ENCODE assay signal across 8 cellular contexts in genomic region chr16:10941127-10941933, GRCh38. TPM values are rescaled to one million over a fixed set of nuclear protein-coding genes. Genes with fewer than 3 reads are reported as not detected.
A peak's percentile ranks its signal among the peaks of the same experiment; 100 is the strongest.
DNase-seq lines count a peak whose midpoint lies in the region; ATAC-seq, FAIRE-seq and TF ChIP-seq lines count a peak whose summit lies in the region.

No MANE protein-coding gene starts in this region.

- H2BK20ac ChIP-seq in H1 (ENCODE audit: low read length): no peak overlapping the region

- no peak overlapping the region for H4K5ac ChIP-seq in H1 (ENCODE audit: insufficient read length, low read depth, low read length)

- peak overlapping the region; percentile 28 for H4K8ac ChIP-seq in H1 (ENCODE audit: extremely low read depth, insufficient read depth, low read length)
- H4K8ac ChIP-seq in neuronal stem cell (ENCODE audit: low read depth, low read length): no peak overlapping the region

- peak in 1 of 2 experiments; percentile 58 for DNase-seq in H1 (ENCODE audit: low read depth in 1 of 2, low spot score in 2 of 2)
- no peak for DNase-seq in neuronal stem cell (ENCODE audit: low spot score)
- no peak for DNase-seq in SK-N-DZ (ENCODE audit: low spot score)
- no peak for DNase-seq in D721Med (ENCODE audit: insufficient read length, low spot score)

- no peak overlapping the region for H2BK120ac ChIP-seq in H1 (replicated peaks; ENCODE audit: low read depth, low read length)
- H2BK120ac ChIP-seq in neuronal stem cell (ENCODE audit: low read depth, low read length): no peak overlapping the region

- H3K4me3 ChIP-seq in OCI-LY1 (ENCODE audit: low read depth, low read length, poor library complexity, severe bottlenecking) (peak overlapping the region; percentile 71), H1 (ENCODE audit: extremely low read depth in 1 of 4, insufficient read depth in 2 of 4, low read depth in 3 of 4, low read length in 4 of 4) (peak overlapping the region; percentile 56 to 68 (median 62)), neuronal stem cell (ENCODE audit: low read length in 2 of 2) (peak overlapping the region; percentile 60 to 81)

- no peak for TF ChIP-seq EP300 in H1 (IDR thresholded peaks at IDR 0.05; ENCODE audit: borderline replicate concordance in 1 of 2, low read depth in 2 of 2, low read length in 2 of 2)

- no peak overlapping the region for H2BK15ac ChIP-seq in H1 (ENCODE audit: low read length)
- no peak overlapping the region for H2BK15ac ChIP-seq in neuronal stem cell (ENCODE audit: low read length)

- TF ChIP-seq CTCF in OCI-LY1 (IDR thresholded peaks at IDR 0.05; ENCODE audit: low read length): no peak
- TF ChIP-seq CTCF in H1 (IDR thresholded peaks at IDR 0.05; ENCODE audit: control extremely low read depth in 1 of 3, insufficient read depth in 1 of 3, low read depth in 1 of 3, low read length in 3 of 3): no peak
- no peak for TF ChIP-seq CTCF in D721Med (IDR thresholded peaks at IDR 0.05; ENCODE audit: insufficient read depth, missing control alignments)

- H3K4me2 ChIP-seq in OCI-LY1 (ENCODE audit: low read length): peak overlapping the region; percentile 86
- peak overlapping the region; percentile 86 to 96 for H3K4me2 ChIP-seq in H1 (ENCODE audit: insufficient read depth in 1 of 2, low read depth in 2 of 2, low read length in 2 of 2)
- H3K4me2 ChIP-seq in neuronal stem cell (ENCODE audit: insufficient read depth, low read length, poor library complexity, severe bottlenecking): peak overlapping the region; percentile 87

- H2BK12ac ChIP-seq in H1 (ENCODE audit: low read depth, low read length): no peak overlapping the region
- H2BK12ac ChIP-seq in neuronal stem cell (ENCODE audit: low read length): no peak overlapping the region

- no peak overlapping the region for H3K18ac ChIP-seq in H1 (ENCODE audit: extremely low read depth, low read length)
- peak overlapping the region; percentile 72 for H3K18ac ChIP-seq in neuronal stem cell (ENCODE audit: low read length)

- peaks cover 14% of the 10 kb centered on the region for H3K79me2 ChIP-seq in OCI-LY1 (ENCODE audit: insufficient read depth, low read length)
- H3K79me2 ChIP-seq in H1 (ENCODE audit: control insufficient read depth in 1 of 2, insufficient read depth in 2 of 2, low read length in 2 of 2): peaks cover 0 to 40% of the 10 kb centered on the region in 2 experiments; a peak in 2 of 4 replicates

- H3K79me1 ChIP-seq in H1 (ENCODE audit: low read depth, low read length): peaks cover 12% of the 10 kb centered on the region
- peaks cover 8% of the 10 kb centered on the region for H3K79me1 ChIP-seq in neuronal stem cell (ENCODE audit: low read depth, low read length)

- H3K9me2 ChIP-seq in OCI-LY1 (ENCODE audit: low read depth, low read length): no peaks in the 10 kb centered on the region

- H3K56ac ChIP-seq in H1 (replicated peaks; ENCODE audit: insufficient read length, low read depth, low read length): no peak overlapping the region

- H3K4me1 ChIP-seq in OCI-LY1 (ENCODE audit: insufficient read depth, low read length, severe bottlenecking) (peaks cover 59% of the 10 kb centered on the region), H1 (replicated peaks in 1 of 4; ENCODE audit: control insufficient read depth in 3 of 4, insufficient read depth in 4 of 4, low read length in 3 of 4) (peaks cover 9 to 12% (median 10%) of the 10 kb centered on the region in 4 experiments), neuronal stem cell (ENCODE audit: control insufficient read depth in 2 of 2, insufficient read depth in 1 of 2, low read depth in 1 of 2, low read length in 2 of 2) (peaks cover 25 to 27% of the 10 kb centered on the region in 2 donors)

- H2BK5ac ChIP-seq in H1 (ENCODE audit: low read depth, low read length) (no peak overlapping the region), neuronal stem cell (ENCODE audit: low read length) (no peak overlapping the region)

- 12% methylated on average over 19 of the region's 36 CpGs; no CpG with 5 or more reads in 1 of the 2 experiments for WGBS in H1 (ENCODE audit: extremely low coverage in 1 of 2, insufficient coverage in 1 of 2, insufficient read length in 1 of 2, insufficient replicate concordance in 2 of 2, low coverage in 1 of 2, low lambda C conversion rate in 2 of 2, missing lambda C conversion rate in 1 of 2), 2 experiments
- WGBS in neuronal stem cell (ENCODE audit: extremely low coverage in 2 of 2, insufficient read length in 2 of 2, insufficient replicate concordance in 1 of 2), 2 donors: no CpG with 5 or more reads among the region's 36 CpGs

- H3K23ac ChIP-seq in H1 (ENCODE audit: insufficient read length) (no peak overlapping the region), neuronal stem cell (ENCODE audit: low read depth, low read length, poor library complexity) (peak overlapping the region; percentile 78)

- H3K9me3 ChIP-seq in OCI-LY1 (ENCODE audit: low read length): no peaks in the 10 kb centered on the region
- H3K9me3 ChIP-seq in H1 (ENCODE audit: insufficient read depth in 2 of 2, low read depth in 1 of 2, low read length in 1 of 2): no peaks in the 10 kb centered on the region
- no peaks in the 10 kb centered on the region for H3K9me3 ChIP-seq in neuronal stem cell (replicated peaks in 1 of 2; ENCODE audit: control insufficient read depth in 2 of 2, insufficient read depth in 1 of 2, low read depth in 1 of 2, low read length in 2 of 2)

- H4K20me1 ChIP-seq in OCI-LY1 (ENCODE audit: insufficient read depth, low read length): no peaks in the 10 kb centered on the region
- peaks cover 18 to 39% of the 10 kb centered on the region in 2 experiments for H4K20me1 ChIP-seq in H1 (replicated peaks in 1 of 2; ENCODE audit: control insufficient read depth in 1 of 2, insufficient read depth in 2 of 2, low read length in 2 of 2)

- TF ChIP-seq POLR2A in H1 (IDR thresholded peaks at IDR 0.05; ENCODE audit: control extremely low read depth in 1 of 2, low read depth in 2 of 2, low read length in 2 of 2): no peak

- H3K4ac ChIP-seq in H1 (replicated peaks; ENCODE audit: insufficient read length, low read depth, low read length): no peak overlapping the region
- no peak overlapping the region for H3K4ac ChIP-seq in neuronal stem cell (ENCODE audit: low read length)

- peaks cover 8% of the 10 kb centered on the region for H3K23me2 ChIP-seq in H1 (ENCODE audit: low read depth, low read length)

- H3K27ac ChIP-seq in OCI-LY1 (ENCODE audit: low read depth, low read length, poor library complexity, severe bottlenecking) (no peak overlapping the region), H1 (ENCODE audit: low read depth, low read length) (no peak overlapping the region), neuronal stem cell (replicated peaks; ENCODE audit: low read length) (no peak overlapping the region)

- H3K27me3 ChIP-seq in OCI-LY1 (ENCODE audit: insufficient read depth, low read length) (no peaks in the 10 kb centered on the region), H1 (replicated peaks in 1 of 4; ENCODE audit: control insufficient read depth in 3 of 4, extremely low read depth in 1 of 4, insufficient read depth in 3 of 4, low read length in 3 of 4) (no peaks in the 10 kb centered on the region; a peak in 2 of 7 replicates), neuronal stem cell (ENCODE audit: control insufficient read depth in 3 of 3, insufficient read depth in 3 of 3, low read depth in 1 of 3, low read length in 3 of 3) (peaks cover 0 to 3% (median 0%) of the 10 kb centered on the region in 3 experiments)

- H4K91ac ChIP-seq in H1 (replicated peaks; ENCODE audit: insufficient read length, low read length): no peak overlapping the region
- no peak overlapping the region for H4K91ac ChIP-seq in neuronal stem cell (ENCODE audit: low read depth, low read length, poor library complexity)

- H3F3A ChIP-seq in OCI-LY1 (ENCODE audit: insufficient read depth, low read length): no peaks in the 10 kb centered on the region

- H2AK5ac ChIP-seq in H1 (ENCODE audit: low read depth, low read length) (no peak overlapping the region), neuronal stem cell (ENCODE audit: low read depth, low read length) (no peak overlapping the region)

- peak overlapping the region; percentile 71; the same call in 1 of the 2 replicates for H3K9ac ChIP-seq in OCI-LY1 (ENCODE audit: low read length)
- H3K9ac ChIP-seq in H1 (replicated peaks in 1 of 4; ENCODE audit: extremely low read depth in 1 of 4, low read depth in 3 of 4, low read length in 3 of 4): peak overlapping the region in 1 of 4 experiments; percentile 51; a peak in 1 of 7 replicates
- peak overlapping the region; percentile 95 for H3K9ac ChIP-seq in neuronal stem cell (ENCODE audit: low read depth, low read length, poor library complexity)

- H3K14ac ChIP-seq in H1 (ENCODE audit: insufficient read length): no peak overlapping the region
- H3K14ac ChIP-seq in neuronal stem cell (ENCODE audit: low read length): no peak overlapping the region

- FAIRE-seq in H1 (lab: Jason Lieb, UNC) (no peak), D721Med (lab: Jason Lieb, UNC) (no peak)

- TF ChIP-seq RAD21 in H1 (IDR thresholded peaks at IDR 0.05 in 1 of 2, conservative IDR thresholded peaks at IDR 0.05 in 1 of 2; ENCODE audit: low read depth in 2 of 2, low read length in 2 of 2): no peak

- H2AFZ ChIP-seq in OCI-LY1 (ENCODE audit: low read length) (no peak overlapping the region), H1 (ENCODE audit: low read length) (no peak overlapping the region), neuronal stem cell (ENCODE audit: low read length) (peak overlapping the region; percentile 96)

- ATAC-seq in GM19395 (IDR thresholded peaks at IDR 0.05; ENCODE audit: unreplicated experiment) (peak; percentile 2), HG03521 (IDR thresholded peaks at IDR 0.05; ENCODE audit: unreplicated experiment) (no peak), HG03108 (IDR thresholded peaks at IDR 0.05; ENCODE audit: unreplicated experiment) (no peak)

- CTCF ChIA-PET in H1 (lab: Charles Lee; ENCODE audit: partially characterized antibody): interaction anchor here (0.7 to 1.6 kb wide), 6 partner anchors 8 to 203 kb away, joined by 3 to 10 read pairs (median 3); no protein-coding TSS in a partner anchor

- POLR2A ChIA-PET in H1 (lab: Charles Lee; ENCODE audit: partially characterized antibody): interaction anchor here (1.0 kb wide), 1 partner anchor 8 kb away, joined by 3 read pairs; no protein-coding TSS in a partner anchor

- H3K36me3 ChIP-seq in OCI-LY1 (ENCODE audit: insufficient read depth, low read length): peaks cover 13% of the 10 kb centered on the region; the same call in 1 of the 2 replicates
- H3K36me3 ChIP-seq in H1 (ENCODE audit: control insufficient read depth in 2 of 4, insufficient read depth in 4 of 4, low read length in 3 of 4): peaks cover 0 to 4% (median 0%) of the 10 kb centered on the region in 4 experiments; a peak in 1 of 8 replicates
- peaks cover 2 to 39% of the 10 kb centered on the region in 2 donors for H3K36me3 ChIP-seq in neuronal stem cell (replicated peaks in 1 of 2; ENCODE audit: control insufficient read depth in 2 of 2, insufficient read depth in 2 of 2, low read length in 2 of 2)

RNA-seq across cellular contexts. Expression of gene DEXI, which starts 0.9 kb away (rescaled TPM):
- total RNA-seq in H1 (2021; fragmentation: NEBNext Ultra II Directional; extraction: Animal tissue kit (Norgen Biotek cat#: 25700)): 33.3 and 39.5 TPM in 2 replicates
- 47.3 and 84.0 TPM in 2 replicates for polyA plus RNA-seq in H1 (2011; rRNA removed)
- 53.5 TPM for polyA plus RNA-seq in H1 (2011; cell fraction: cytosol; rRNA removed)
- 53.7 TPM for polyA plus RNA-seq in H1 (2011; cell fraction: nucleus; rRNA removed)
- polyA plus RNA-seq in H1 (2012, experiment 1 of 2): 36.9 to 41.1 TPM (median 38.1 TPM) in 4 replicates
- polyA plus RNA-seq in H1 (2012, experiment 2 of 2): 46.0 TPM
- polyA plus RNA-seq in H1 (2013, experiment 1 of 2): 23.3 TPM
- polyA plus RNA-seq in H1 (2013, experiment 2 of 2): 22.4 TPM
- polyA minus RNA-seq in H1 (2011; rRNA and poly(A)+ RNA removed): 28.3 and 41.4 TPM in 2 replicates
- polyA minus RNA-seq in H1 (2011; cell fraction: cytosol; rRNA and poly(A)+ RNA removed): 28.3 TPM
- polyA minus RNA-seq in H1 (2011; cell fraction: nucleus; rRNA and poly(A)+ RNA removed): 18.6 TPM
- polyA plus RNA-seq in neuronal stem cell (2013, experiment 1 of 2): 25.2 TPM
- 25.3 TPM for polyA plus RNA-seq in neuronal stem cell (2013, experiment 2 of 2)
- polyA plus RNA-seq in SK-N-DZ (2014; cell fraction: cytosol; rRNA removed): 44.3 and 52.6 TPM in 2 replicates
- polyA plus RNA-seq in SK-N-DZ (2014; cell fraction: nucleus; rRNA removed): 34.4 and 41.2 TPM in 2 replicates

RNA-seq across cellular contexts. Expression of gene CLEC16A, which starts 3.0 kb away (rescaled TPM):
- 18.5 and 19.3 TPM in 2 replicates for total RNA-seq in H1 (2021; fragmentation: NEBNext Ultra II Directional; extraction: Animal tissue kit (Norgen Biotek cat#: 25700))
- polyA plus RNA-seq in H1 (2011; rRNA removed): 7.6 and 10.4 TPM in 2 replicates
- 8.3 TPM for polyA plus RNA-seq in H1 (2011; cell fraction: cytosol; rRNA removed)
- 15.4 TPM for polyA plus RNA-seq in H1 (2011; cell fraction: nucleus; rRNA removed)
- polyA plus RNA-seq in H1 (2012, experiment 1 of 2): 11.0 to 13.8 TPM (median 12.7 TPM) in 4 replicates
- polyA plus RNA-seq in H1 (2012, experiment 2 of 2): 5.8 TPM
- 6.8 TPM for polyA plus RNA-seq in H1 (2013, experiment 1 of 2)
- polyA plus RNA-seq in H1 (2013, experiment 2 of 2): 7.1 TPM
- 31.9 and 32.4 TPM in 2 replicates for polyA minus RNA-seq in H1 (2011; rRNA and poly(A)+ RNA removed)
- 16.2 TPM for polyA minus RNA-seq in H1 (2011; cell fraction: cytosol; rRNA and poly(A)+ RNA removed)
- 20.1 TPM for polyA minus RNA-seq in H1 (2011; cell fraction: nucleus; rRNA and poly(A)+ RNA removed)
- polyA plus RNA-seq in neuronal stem cell (2013, experiment 1 of 2): 7.1 TPM
- 6.7 TPM for polyA plus RNA-seq in neuronal stem cell (2013, experiment 2 of 2)
- polyA plus RNA-seq in SK-N-DZ (2014; cell fraction: cytosol; rRNA removed): 7.4 and 10.1 TPM in 2 replicates
- 7.2 and 9.7 TPM in 2 replicates for polyA plus RNA-seq in SK-N-DZ (2014; cell fraction: nucleus; rRNA removed)
